1 cellular context compared by ENCODE assay signal in genomic region chr1:58816072-58816746, GRCh38.
A peak's percentile ranks its signal among the peaks of the same experiment; 100 is the strongest.
TF ChIP-seq lines count a peak whose summit lies in the region.

No MANE protein-coding gene starts in this region.

TF ChIP-seq in K562, 482 proteins besides CTCF, POLR2A, EP300 and RAD21 (continued from another document and continues in another):
- no peak for TF ChIP-seq THRB (CRISPR knock-in tag; conservative IDR thresholded peaks at IDR 0.05)
- no peak for TF ChIP-seq ZNF589 (CRISPR knock-in tag; IDR thresholded peaks at IDR 0.05; ENCODE audit: low read depth)
- TF ChIP-seq ZBTB40 (IDR thresholded peaks at IDR 0.05): no peak
- no peak for TF ChIP-seq ZBTB40 (CRISPR knock-in tag; IDR thresholded peaks at IDR 0.05)
- TF ChIP-seq ZZZ3 (IDR thresholded peaks at IDR 0.05): no peak
- 0 out of 2 replicates have a peak, but pooled peaks have one; percentile 34 for TF ChIP-seq NFATC3 (IDR thresholded peaks at IDR 0.05)
- TF ChIP-seq ZNF655 (CRISPR knock-in tag; IDR thresholded peaks at IDR 0.05): no peak
- peak; percentile 20; the same call in 1 of the 2 replicates for TF ChIP-seq HDAC8 (tag; IDR thresholded peaks at IDR 0.05)
- no peak for TF ChIP-seq ZNF311 (CRISPR knock-in tag; IDR thresholded peaks at IDR 0.05)
- peak; percentile 96 for TF ChIP-seq ELF1 (tag; IDR thresholded peaks at IDR 0.05)
- no peak for TF ChIP-seq ZBTB34 (CRISPR knock-in tag; IDR thresholded peaks at IDR 0.05)
- no peak for TF ChIP-seq BRCA1 (IDR thresholded peaks at IDR 0.05)
- no peak for TF ChIP-seq BRCA1 (CRISPR knock-in tag; IDR thresholded peaks at IDR 0.05)
- TF ChIP-seq ZNF184 (CRISPR knock-in tag; IDR thresholded peaks at IDR 0.05): no peak
- peak; percentile 99 for TF ChIP-seq CCNT2 (IDR thresholded peaks at IDR 0.05; ENCODE audit: borderline replicate concordance, extremely low read depth, insufficient read length, low read depth, low read length)
- TF ChIP-seq POLR3G (IDR thresholded peaks at IDR 0.05; ENCODE audit: extremely low read depth, insufficient read length, insufficient replicate concordance): no peak
- TF ChIP-seq ATF1 (CRISPR knock-in tag; IDR thresholded peaks at IDR 0.05): no peak
- TF ChIP-seq ATF1 (tag; IDR thresholded peaks at IDR 0.05): peak; percentile 38; the same call in 1 of the 2 replicates
- TF ChIP-seq TCFL5 (CRISPR knock-in tag; conservative IDR thresholded peaks at IDR 0.05): no peak
- peak; percentile 79 for TF ChIP-seq GATAD2B (IDR thresholded peaks at IDR 0.05; ENCODE audit: borderline replicate concordance)
- TF ChIP-seq ZNF444 (CRISPR knock-in tag; IDR thresholded peaks at IDR 0.05): no peak
- TF ChIP-seq NUFIP1 (IDR thresholded peaks at IDR 0.05; ENCODE audit: partially characterized antibody): no peak
- TF ChIP-seq CBX8 (IDR thresholded peaks at IDR 0.05; ENCODE audit: borderline replicate concordance, extremely low read depth, low read depth, low read length, poor library complexity, severe bottlenecking): no peak
- no peak for TF ChIP-seq LEF1 (IDR thresholded peaks at IDR 0.05)
- TF ChIP-seq GTF2A2 (tag; IDR thresholded peaks at IDR 0.05): no peak
- no peak for TF ChIP-seq ATF6 (CRISPR knock-in tag; IDR thresholded peaks at IDR 0.05)
- peak; percentile 67 for TF ChIP-seq NCOR1 (IDR thresholded peaks at IDR 0.05)
- no peak for TF ChIP-seq U2AF1 (optimal IDR thresholded peaks at IDR 0.05; ENCODE audit: low read depth, low read length)
- peak; percentile 50; the same call in 1 of the 2 replicates for TF ChIP-seq RREB1 (CRISPR knock-in tag; IDR thresholded peaks at IDR 0.05)
- TF ChIP-seq L3MBTL2 (IDR thresholded peaks at IDR 0.05): peak; percentile 68
- TF ChIP-seq HOMEZ (CRISPR knock-in tag; IDR thresholded peaks at IDR 0.05): no peak
- no peak; the same call in 1 of the 2 replicates for TF ChIP-seq ATF4 (CRISPR knock-in tag; IDR thresholded peaks at IDR 0.05)
- peak; percentile 25 for TF ChIP-seq SAP30 (IDR thresholded peaks at IDR 0.05; ENCODE audit: borderline replicate concordance, insufficient read depth, low read depth, low read length, poor library complexity, severe bottlenecking)
